Comparison of ENCODE assay signal across 8 cellular contexts in the genomic region with DNA sequence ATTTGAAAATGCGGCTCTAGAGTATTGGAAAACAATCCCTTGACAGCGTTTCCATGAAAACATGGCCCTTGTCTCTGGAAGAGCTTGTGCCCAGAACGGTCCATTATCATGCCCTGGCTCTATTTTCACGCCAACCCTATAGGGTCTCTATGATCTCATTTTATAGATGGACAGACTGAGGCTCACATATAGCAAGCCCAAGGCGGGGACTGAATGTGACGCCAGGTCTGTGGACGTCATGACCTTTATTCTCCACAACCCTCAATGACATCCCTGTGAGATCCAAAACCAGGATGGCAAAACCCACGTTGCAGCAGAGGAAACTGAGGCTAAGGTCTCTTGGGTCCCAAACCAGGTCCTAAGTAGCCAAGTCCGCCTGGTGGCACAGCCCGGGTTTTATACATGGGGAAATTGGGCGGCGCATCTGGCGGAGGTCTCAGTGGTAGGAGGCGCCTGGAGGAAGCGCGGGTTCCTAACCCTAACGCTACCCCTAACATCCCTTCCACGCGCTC. TPM values are rescaled to one million over a fixed set of nuclear protein-coding genes. Genes with fewer than 3 reads are reported as not detected.
DNase-seq lines count a peak whose midpoint lies in the region; ATAC-seq lines count a peak whose summit lies in the region.

No MANE protein-coding gene starts in this region.

- DNase-seq in T-helper 1 cell (no peak), SW480 (ENCODE audit: low spot score) (no peak), NCI-H146 treated with DMSO at 0.1 percent for 48 hours (lab: John Stamatoyannopoulos, UW; ENCODE audit: unreplicated experiment) (no peak)
- DNase-seq in activated CD4-positive, alpha-beta memory T cell treated with anti-CD3 and anti-CD28 coated beads for 36 hours = no peak

- H3K4me1 ChIP-seq in iPS-18a (ENCODE audit: control insufficient read depth, low read depth, low read length) (no peaks in the 10 kb centered on the region), stomach smooth muscle (ENCODE audit: control insufficient read depth, insufficient read depth, low read length) (peaks cover 19% of the 10 kb centered on the region)

- no peaks in the 10 kb centered on the region for H3K27me3 ChIP-seq in iPS-18a (ENCODE audit: control insufficient read depth, insufficient read depth, low read length)
- H3K27me3 ChIP-seq in stomach smooth muscle (ENCODE audit: control insufficient read depth in 1 of 2, insufficient read depth in 2 of 2, low read length in 2 of 2) = no peaks in the 10 kb centered on the region

- H3K4me1 Mint-ChIP-seq in T-helper 1 cell treated with Interleukin-12 subunit alpha and Interleukin-12 subunit beta and Interleukin-4 antibody, amounts not matched to agents 30 μg/mL and 1 μg/mL, for 36 hours (ENCODE audit: low read depth) = peaks cover 15% of the 10 kb centered on the region
- peaks cover 10% of the 10 kb centered on the region for H3K4me1 Mint-ChIP-seq in activated CD4-positive, alpha-beta memory T cell treated with anti-CD3 and anti-CD28 coated beads for 36 hours (ENCODE audit: low read depth)

- no peaks in the 10 kb centered on the region for H3K27me3 Mint-ChIP-seq in T-helper 1 cell treated with Interleukin-12 subunit alpha and Interleukin-12 subunit beta and Interleukin-4 antibody, amounts not matched to agents 30 μg/mL and 1 μg/mL, for 36 hours (ENCODE audit: low read depth)
- H3K27me3 Mint-ChIP-seq in activated CD4-positive, alpha-beta memory T cell treated with anti-CD3 and anti-CD28 coated beads for 36 hours = no peaks in the 10 kb centered on the region

- H3K36me3 Mint-ChIP-seq in T-helper 1 cell treated with Interleukin-12 subunit alpha and Interleukin-12 subunit beta and Interleukin-4 antibody, amounts not matched to agents 30 μg/mL and 1 μg/mL, for 36 hours (ENCODE audit: low read depth) = peaks cover 7% of the 10 kb centered on the region
- peaks cover 12% of the 10 kb centered on the region for H3K36me3 Mint-ChIP-seq in activated CD4-positive, alpha-beta memory T cell treated with anti-CD3 and anti-CD28 coated beads for 36 hours

- intact Hi-C loops in activated CD4-positive, alpha-beta memory T cell treated with anti-CD3 and anti-CD28 coated beads for 36 hours (cut with micrococcal nuclease) = loop anchor here (1.0 to 5.0 kb wide), 5 partner anchors 16 to 218 kb away; partner anchors contain the start of gene GTPBP3

- H3K36me3 ChIP-seq in iPS-18a (ENCODE audit: control insufficient read depth, low read depth, low read length) (no peaks in the 10 kb centered on the region), stomach smooth muscle (ENCODE audit: control insufficient read depth in 2 of 2, insufficient read depth in 2 of 2, low read length in 2 of 2) (peaks cover 5 to 8% of the 10 kb centered on the region in 2 donors)

- CTCF ChIA-PET in activated CD4-positive, alpha-beta memory T cell treated with anti-CD3 and anti-CD28 coated beads for 36 hours (lab: Charles Lee) = interaction anchor here (0.6 kb wide), 1 partner anchor 59 kb away, joined by 3 read pairs; no protein-coding TSS in a partner anchor

- POLR2A ChIA-PET in activated CD4-positive, alpha-beta memory T cell treated with anti-CD3 and anti-CD28 coated beads for 36 hours (lab: Charles Lee) = no interaction called here

- H3K9me3 ChIP-seq in iPS-18a (ENCODE audit: control insufficient read depth, low read depth, low read length) (no peaks in the 10 kb centered on the region), stomach smooth muscle (ENCODE audit: control insufficient read depth in 2 of 2, low read length in 2 of 2) (no peaks in the 10 kb centered on the region)

- H3K9me3 Mint-ChIP-seq in T-helper 1 cell treated with Interleukin-12 subunit alpha and Interleukin-12 subunit beta and Interleukin-4 antibody, amounts not matched to agents 30 μg/mL and 1 μg/mL, for 36 hours = no peaks in the 10 kb centered on the region
- H3K9me3 Mint-ChIP-seq in activated CD4-positive, alpha-beta memory T cell treated with anti-CD3 and anti-CD28 coated beads for 36 hours = no peaks in the 10 kb centered on the region

- H3K9ac ChIP-seq in iPS-18a (ENCODE audit: low read length) = no peak overlapping the region
- H3K9ac ChIP-seq in stomach smooth muscle (ENCODE audit: low read length in 2 of 2) = peak overlapping the region in 1 of 2 donors; percentile 66

- peak overlapping the region; percentile 84 for H3K4me3 Mint-ChIP-seq in T-helper 1 cell treated with Interleukin-12 subunit alpha and Interleukin-12 subunit beta and Interleukin-4 antibody, amounts not matched to agents 30 μg/mL and 1 μg/mL, for 36 hours
- H3K4me3 Mint-ChIP-seq in activated CD4-positive, alpha-beta memory T cell treated with anti-CD3 and anti-CD28 coated beads for 36 hours = peak overlapping the region; percentile 84

- ATAC-seq in HG02571 (IDR thresholded peaks at IDR 0.05; ENCODE audit: unreplicated experiment) = no peak

- peak overlapping the region; percentile 73 for H3K4me3 ChIP-seq in iPS-18a (ENCODE audit: low read length)
- peak overlapping the region; percentile 65 to 93 for H3K4me3 ChIP-seq in stomach smooth muscle (ENCODE audit: low read length in 2 of 2)

- H3K27ac Mint-ChIP-seq in T-helper 1 cell treated with Interleukin-12 subunit alpha and Interleukin-12 subunit beta and Interleukin-4 antibody, amounts not matched to agents 30 μg/mL and 1 μg/mL, for 36 hours = peak overlapping the region; percentile 79
- H3K27ac Mint-ChIP-seq in activated CD4-positive, alpha-beta memory T cell treated with anti-CD3 and anti-CD28 coated beads for 36 hours = no peak overlapping the region

- no peak overlapping the region for H3K27ac ChIP-seq in iPS-18a (ENCODE audit: low read length)
- H3K27ac ChIP-seq in stomach smooth muscle (ENCODE audit: low read length) = no peak overlapping the region

RNA-seq across cellular contexts. Expression of gene COLGALT1, which starts 0.4 kb away (rescaled TPM):
- total RNA-seq in activated CD4-positive, alpha-beta memory T cell treated with anti-CD3 and anti-CD28 coated beads for 36 hours = 10 to 100 TPM; 46.6 to 46.8 TPM

RNA-seq across cellular contexts. Expression of gene PGLS, which starts 43.6 kb away (rescaled TPM):
- 10 to 100 TPM; 70.1 to 70.5 TPM for total RNA-seq in activated CD4-positive, alpha-beta memory T cell treated with anti-CD3 and anti-CD28 coated beads for 36 hours
